ENCODE assay signal across 16 cellular contexts in genomic region chr6:135642912-135643311, GRCh38.
DNase-seq lines count a peak whose midpoint lies in the region; ATAC-seq, FAIRE-seq and TF ChIP-seq lines count a peak whose summit lies in the region.
"Had no signal": no experiment of that assay in that cellular context is flagged by ENCODE, and none has a peak within 500 bp of the region (broad histone marks: within the 10 kb centered on the region; RNA-seq: fewer than 3 reads in every experiment).

No MANE protein-coding gene starts in this region.

- WGBS in IMR-90 (ENCODE audit: extremely low coverage in 2 of 2, insufficient read length in 1 of 2), 2 experiments, result no CpG with 5 or more reads among the region's 3 CpGs
- 2% methylated on average over 3 of the region's 3 CpGs for whole genome bisulfite sequencing in K562 (ENCODE audit: insufficient coverage, low coverage, missing lambda C conversion rate)

- no peak for ATAC-seq in activated CD8-positive, alpha-beta T cell treated with anti-CD3 and anti-CD28 coated beads for 36 hours
- ATAC-seq in activated CD8-positive, alpha-beta T cell treated with anti-CD3 and anti-CD28 coated beads, Interleukin-2, amount 10 ng/mL, durations not matched to agents 7 days and 5 days, result no peak
- ATAC-seq in IMR-90 (ENCODE audit: low read depth) (no peak), K562 (no peak)
- ATAC-seq: GM23338 had no signal

- no peak overlapping the region for H2AK5ac ChIP-seq in IMR-90 (ENCODE audit: low read depth, low read length)

- H4K5ac ChIP-seq in IMR-90 (ENCODE audit: low read depth, low read length), result no peak overlapping the region

- H3K9me1 ChIP-seq in IMR-90 (ENCODE audit: insufficient read depth, low read length) (no peaks in the 10 kb centered on the region), K562 (ENCODE audit: control insufficient read depth, insufficient read depth, low read length) (no peaks in the 10 kb centered on the region)

- no peak overlapping the region for H3K18ac ChIP-seq in IMR-90 (ENCODE audit: low read depth, low read length)

- peaks cover 61% of the 10 kb centered on the region for H3K36me3 Mint-ChIP-seq in activated CD8-positive, alpha-beta T cell treated with anti-CD3 and anti-CD28 coated beads for 36 hours (ENCODE audit: low read depth)
- peaks cover 17% of the 10 kb centered on the region for H3K36me3 Mint-ChIP-seq in activated CD8-positive, alpha-beta T cell treated with anti-CD3 and anti-CD28 coated beads, Interleukin-2, amount 10 ng/mL, durations not matched to agents 7 days and 5 days (ENCODE audit: low read depth)
- H3K36me3 Mint-ChIP-seq in T-helper 2 cell treated with Interferon-gamma antibody and Interleukin-4, amounts not matched to agents 5 μg/mL and 100 μg/mL, for 36 hours (ENCODE audit: low read depth), result peaks cover 59% of the 10 kb centered on the region
- H3K36me3 Mint-ChIP-seq: CD14-positive monocyte; CD4-positive, alpha-beta memory T cell had no signal

- H3K4me2 ChIP-seq in IMR-90 (ENCODE audit: low read depth, low read length) (no peak overlapping the region), K562 (ENCODE audit: insufficient read depth, low read length) (no peak overlapping the region)
- H3K4me2 ChIP-seq: BLaER1, GM23338 had no signal

- TF ChIP-seq RAD21 in IMR-90 (IDR thresholded peaks at IDR 0.05; ENCODE audit: low read length), result no peak
- no peak for TF ChIP-seq RAD21 in K562 (CRISPR knock-in tag; conservative IDR thresholded peaks at IDR 0.05 in 1 of 2, IDR thresholded peaks at IDR 0.05 in 1 of 2)

- H2BK15ac ChIP-seq in IMR-90 (ENCODE audit: low read depth, low read length), result no peak overlapping the region

- CTCF ChIA-PET in activated CD8-positive, alpha-beta T cell treated with anti-CD3 and anti-CD28 coated beads for 36 hours (lab: Charles Lee), result interaction anchor here (0.9 kb wide), 1 partner anchor 95 kb away, joined by 3 read pairs; no protein-coding TSS in a partner anchor
- CTCF ChIA-PET in activated CD8-positive, alpha-beta T cell treated with anti-CD3 and anti-CD28 coated beads, Interleukin-2, amount 10 ng/mL, durations not matched to agents 7 days and 5 days (lab: Charles Lee), result interaction anchor here (0.8 kb wide), 1 partner anchor 107 kb away, joined by 4 read pairs; no protein-coding TSS in a partner anchor
- CTCF ChIA-PET in IMR-90 (lab: Yijun Ruan, JAX), result no interaction called here
- CTCF ChIA-PET in K562 (lab: Yijun Ruan, JAX; ENCODE audit: low intra/inter-chr PET ratio), result no interaction called here

- no peak for TF ChIP-seq POLR2A in IMR-90 (IDR thresholded peaks at IDR 0.05; ENCODE audit: low read depth, low read length)
- no peak for TF ChIP-seq POLR2A in K562 (conservative IDR thresholded peaks at IDR 0.05)

- H3K56ac ChIP-seq in IMR-90 (ENCODE audit: extremely low read depth, insufficient read depth, low read length), result no peak overlapping the region

- H4K8ac ChIP-seq in IMR-90 (ENCODE audit: low read depth in 2 of 2, low read length in 2 of 2), result no peak overlapping the region

- H2BK20ac ChIP-seq in IMR-90 (ENCODE audit: low read depth, low read length), result no peak overlapping the region

- H4K20me1 ChIP-seq in IMR-90 (ENCODE audit: insufficient read depth, low read length) (no peaks in the 10 kb centered on the region), K562 (replicated peaks; ENCODE audit: control insufficient read depth, insufficient read depth, low read length) (no peaks in the 10 kb centered on the region)
- H4K20me1 ChIP-seq: BLaER1 had no signal

- no peak overlapping the region for H3K4me3 ChIP-seq in IMR-90 (ENCODE audit: insufficient read depth, low read depth, low read length)
- no peak overlapping the region for H3K4me3 ChIP-seq in K562
- H3K4me3 ChIP-seq: BLaER1, GM23338 had no signal

- no peaks in the 10 kb centered on the region for H3K79me2 ChIP-seq in K562 (ENCODE audit: control insufficient read depth, insufficient read depth, low read length)

- DNase-seq in activated CD8-positive, alpha-beta T cell treated with anti-CD3 and anti-CD28 coated beads for 36 hours, result no peak
- no peak for DNase-seq in activated CD8-positive, alpha-beta T cell treated with anti-CD3 and anti-CD28 coated beads, Interleukin-2, amount 10 ng/mL, durations not matched to agents 7 days and 5 days
- DNase-seq in IMR-90 (no peak), K562 (ENCODE audit: extremely low read depth in 1 of 4, low spot score in 3 of 4) (no peak), HT-29 (ENCODE audit: low spot score) (no peak), DMS114 treated with DMSO at 0.1 percent for 48 hours (lab: John Stamatoyannopoulos, UW; ENCODE audit: unreplicated experiment) (no peak)
- DNase-seq in T-helper 2 cell treated with Interferon-gamma antibody and Interleukin-4, amounts not matched to agents 5 μg/mL and 100 μg/mL, for 36 hours (ENCODE audit: low spot score), result no peak
- DNase-seq: 8988T; CD4-positive, alpha-beta memory T cell; DMS79 treated with DMSO at 0.1 percent for 48 hours; GF-D8; HCEC 1CT had no signal

- H3K27me3 Mint-ChIP-seq in activated CD8-positive, alpha-beta T cell treated with anti-CD3 and anti-CD28 coated beads for 36 hours, result no peaks in the 10 kb centered on the region
- H3K27me3 Mint-ChIP-seq in activated CD8-positive, alpha-beta T cell treated with anti-CD3 and anti-CD28 coated beads, Interleukin-2, amount 10 ng/mL, durations not matched to agents 7 days and 5 days (ENCODE audit: low read depth), result no peaks in the 10 kb centered on the region
- H3K27me3 Mint-ChIP-seq in T-helper 2 cell treated with Interferon-gamma antibody and Interleukin-4, amounts not matched to agents 5 μg/mL and 100 μg/mL, for 36 hours (ENCODE audit: low read depth), result no peaks in the 10 kb centered on the region

- H4K91ac ChIP-seq in IMR-90 (ENCODE audit: insufficient read depth, low read depth, low read length), result no peak overlapping the region

- peaks cover 30% of the 10 kb centered on the region for H3K9me3 Mint-ChIP-seq in activated CD8-positive, alpha-beta T cell treated with anti-CD3 and anti-CD28 coated beads for 36 hours
- peaks cover 8% of the 10 kb centered on the region for H3K9me3 Mint-ChIP-seq in activated CD8-positive, alpha-beta T cell treated with anti-CD3 and anti-CD28 coated beads, Interleukin-2, amount 10 ng/mL, durations not matched to agents 7 days and 5 days (ENCODE audit: insufficient read depth)
- peaks cover 59% of the 10 kb centered on the region for H3K9me3 Mint-ChIP-seq in T-helper 2 cell treated with Interferon-gamma antibody and Interleukin-4, amounts not matched to agents 5 μg/mL and 100 μg/mL, for 36 hours
- H3K9me3 Mint-ChIP-seq: CD4-positive, alpha-beta memory T cell had no signal

- H2AK9ac ChIP-seq in IMR-90 (replicated peaks; ENCODE audit: low read depth, low read length, poor library complexity), result no peak overlapping the region

- BruUV-seq in IMR-90 (replicated peaks; lab: Mats Ljungman, UMichigan) (no TSS peak), K562 (replicated peaks; lab: Mats Ljungman, UMichigan) (no TSS peak)

- no peak for TF ChIP-seq EP300 in K562 (IDR thresholded peaks at IDR 0.05; ENCODE audit: low read length)

- no peak overlapping the region for H3K14ac ChIP-seq in IMR-90 (replicated peaks; ENCODE audit: low read depth, low read length)

- in situ Hi-C loops in IMR-90 (cut with MboI; ENCODE audit: low sequenced_read_pairs), result no loop called here
- in situ Hi-C loops in K562 (cut with MboI), result no loop called here

- H2AFZ ChIP-seq in IMR-90 (replicated peaks; ENCODE audit: low read length, poor library complexity) (no peak overlapping the region), K562 (ENCODE audit: low read depth, low read length) (no peak overlapping the region)
- H2AFZ ChIP-seq: GM23338 had no signal

- H3K27me3 ChIP-seq in IMR-90 (ENCODE audit: control insufficient read depth, insufficient read depth, low read length), result no peaks in the 10 kb centered on the region
- H3K27me3 ChIP-seq in K562 (ENCODE audit: control insufficient read depth in 2 of 2, insufficient read depth in 2 of 2, low read length in 2 of 2), result no peaks in the 10 kb centered on the region
- H3K27me3 ChIP-seq: BLaER1 had no signal

- FAIRE-seq in K562 (lab: Jason Lieb, UNC), result no peak
- FAIRE-seq: H54 had no signal

- no peak overlapping the region for H3K4ac ChIP-seq in IMR-90 (ENCODE audit: low read depth, low read length)

- peaks cover 64% of the 10 kb centered on the region for H3K4me1 Mint-ChIP-seq in activated CD8-positive, alpha-beta T cell treated with anti-CD3 and anti-CD28 coated beads for 36 hours (ENCODE audit: low read depth)
- H3K4me1 Mint-ChIP-seq in activated CD8-positive, alpha-beta T cell treated with anti-CD3 and anti-CD28 coated beads, Interleukin-2, amount 10 ng/mL, durations not matched to agents 7 days and 5 days (ENCODE audit: low read depth), result peaks cover 23% of the 10 kb centered on the region
- peaks cover 60% of the 10 kb centered on the region for H3K4me1 Mint-ChIP-seq in T-helper 2 cell treated with Interferon-gamma antibody and Interleukin-4, amounts not matched to agents 5 μg/mL and 100 μg/mL, for 36 hours (ENCODE audit: low read depth)
- H3K4me1 Mint-ChIP-seq: GM23338 had no signal

- H3K4me3 Mint-ChIP-seq in activated CD8-positive, alpha-beta T cell treated with anti-CD3 and anti-CD28 coated beads for 36 hours, result peak overlapping the region; percentile 5
- no peak overlapping the region for H3K4me3 Mint-ChIP-seq in activated CD8-positive, alpha-beta T cell treated with anti-CD3 and anti-CD28 coated beads, Interleukin-2, amount 10 ng/mL, durations not matched to agents 7 days and 5 days
- peak overlapping the region; percentile 30 for H3K4me3 Mint-ChIP-seq in T-helper 2 cell treated with Interferon-gamma antibody and Interleukin-4, amounts not matched to agents 5 μg/mL and 100 μg/mL, for 36 hours
- H3K4me3 Mint-ChIP-seq: CD14-positive monocyte; CD4-positive, alpha-beta memory T cell; GM23338 had no signal

- no peaks in the 10 kb centered on the region for H3K79me1 ChIP-seq in IMR-90 (ENCODE audit: low read depth in 1 of 2, low read length in 2 of 2)

- no peak for TF ChIP-seq CTCF in activated CD8-positive, alpha-beta T cell treated with anti-CD3 and anti-CD28 coated beads for 36 hours (IDR thresholded peaks at IDR 0.05)
- TF ChIP-seq CTCF in IMR-90 (conservative IDR thresholded peaks at IDR 0.05; ENCODE audit: low read depth, low read length) (no peak), K562 (IDR thresholded peaks at IDR 0.05 in 2 of 3, conservative IDR thresholded peaks at IDR 0.05 in 1 of 3; ENCODE audit: insufficient read depth in 2 of 3, low read depth in 1 of 3, low read length in 3 of 3) (no peak)

- H3K9me3 ChIP-seq in IMR-90 (ENCODE audit: control insufficient read depth, insufficient read depth, low read length), result no peaks in the 10 kb centered on the region
- H3K9me3 ChIP-seq in K562 (replicated peaks; ENCODE audit: control insufficient read depth, insufficient read depth, low read depth, low read length), result no peaks in the 10 kb centered on the region
- H3K9me3 ChIP-seq: BLaER1 had no signal

- dilution Hi-C loops in IMR-90 (cut with HindIII; ENCODE audit: low sequenced_read_pairs, unreplicated experiment), result no loop called here

- no peak overlapping the region for H2BK120ac ChIP-seq in IMR-90 (ENCODE audit: low read depth, low read length)

- no peak overlapping the region for H2BK5ac ChIP-seq in IMR-90 (ENCODE audit: low read depth, low read length, poor library complexity, severe bottlenecking)

- intact Hi-C loops in activated CD8-positive, alpha-beta T cell treated with anti-CD3 and anti-CD28 coated beads for 36 hours (cut with micrococcal nuclease), result loop anchor here (5.0 kb wide), 2 partner anchors 56 to 106 kb away; no protein-coding TSS in a partner anchor
- intact Hi-C loops in IMR-90 (cut with micrococcal nuclease) (no loop called here), K562 (cut with micrococcal nuclease) (no loop called here)

- H3K9ac ChIP-seq in IMR-90 (ENCODE audit: low read depth, low read length) (no peak overlapping the region), K562 (ENCODE audit: insufficient read depth in 1 of 2, low read depth in 2 of 2, low read length in 2 of 2) (no peak overlapping the region)
- H3K9ac ChIP-seq: BLaER1 had no signal

- no peak overlapping the region for H3K23ac ChIP-seq in IMR-90 (ENCODE audit: low read depth, low read length)

- H3K27ac Mint-ChIP-seq in activated CD8-positive, alpha-beta T cell treated with anti-CD3 and anti-CD28 coated beads for 36 hours, result peak overlapping the region; percentile 15
- no peak overlapping the region for H3K27ac Mint-ChIP-seq in activated CD8-positive, alpha-beta T cell treated with anti-CD3 and anti-CD28 coated beads, Interleukin-2, amount 10 ng/mL, durations not matched to agents 7 days and 5 days
- peak overlapping the region; percentile 81 for H3K27ac Mint-ChIP-seq in T-helper 2 cell treated with Interferon-gamma antibody and Interleukin-4, amounts not matched to agents 5 μg/mL and 100 μg/mL, for 36 hours
- H3K27ac Mint-ChIP-seq: CD14-positive monocyte; CD4-positive, alpha-beta memory T cell; GM23338 had no signal

- POLR2A ChIA-PET in activated CD8-positive, alpha-beta T cell treated with anti-CD3 and anti-CD28 coated beads for 36 hours (lab: Charles Lee), result no interaction called here
- POLR2A ChIA-PET in activated CD8-positive, alpha-beta T cell treated with anti-CD3 and anti-CD28 coated beads, Interleukin-2, amount 10 ng/mL, durations not matched to agents 7 days and 5 days (lab: Charles Lee), result no interaction called here
- POLR2A ChIA-PET in IMR-90 (lab: Charles Lee; ENCODE audit: unreplicated experiment), result no interaction called here
- POLR2A ChIA-PET in K562 (lab: Yijun Ruan, JAX), result no interaction called here

- H3K4me1 ChIP-seq in IMR-90 (ENCODE audit: control insufficient read depth, insufficient read depth, low read length) (no peaks in the 10 kb centered on the region), K562 (replicated peaks in 1 of 2; ENCODE audit: control insufficient read depth in 2 of 2, insufficient read depth in 2 of 2, low read length in 2 of 2) (no peaks in the 10 kb centered on the region)
- H3K4me1 ChIP-seq: BLaER1 had no signal

- H3K36me3 ChIP-seq in IMR-90 (ENCODE audit: control insufficient read depth, insufficient read depth, low read length) (no peaks in the 10 kb centered on the region), K562 (ENCODE audit: control insufficient read depth, insufficient read depth, low read length) (no peaks in the 10 kb centered on the region)
- H3K36me3 ChIP-seq: BLaER1 had no signal

- H3K27ac ChIP-seq in IMR-90 (ENCODE audit: insufficient read depth, low read length) (no peak overlapping the region), K562 (ENCODE audit: extremely low read depth, low read depth, low read length) (no peak overlapping the region)
- H3K27ac ChIP-seq: BLaER1 had no signal

Comparison
In these comparisons a context has a peak if more than half of its experiments do, and no peak if none do; other contexts are left out.
1. CTCF ChIA-PET loops: an anchor here in activated CD8-positive, alpha-beta T cell treated with anti-CD3 and anti-CD28 coated beads for 36 hours (0.9 kb wide) and activated CD8-positive, alpha-beta T cell treated with anti-CD3 and anti-CD28 coated beads, Interleukin-2, amount 10 ng/mL, durations not matched to agents 7 days and 5 days (0.8 kb wide); none called in IMR-90 and K562.